In genomic region chr2:207531024-207531411, GRCh38 we compare ENCODE assay signal across 8 cellular contexts. TPM values are rescaled to one million over a fixed set of nuclear protein-coding genes. Genes with fewer than 3 reads are reported as not detected.
DNase-seq lines count a peak whose midpoint lies in the region; ATAC-seq and TF ChIP-seq lines count a peak whose summit lies in the region.

No MANE protein-coding gene starts in this region.

- H3K4me3 Mint-ChIP-seq in activated CD4-positive, alpha-beta T cell treated with anti-CD3 and anti-CD28 coated beads for 36 hours, result peak overlapping the region; percentile 98
- H3K4me3 Mint-ChIP-seq in naive thymus-derived CD8-positive, alpha-beta T cell, result peak overlapping the region; percentile 84 to 97 (median 90)

- no peaks in the 10 kb centered on the region for H3K27me3 Mint-ChIP-seq in activated CD4-positive, alpha-beta T cell treated with anti-CD3 and anti-CD28 coated beads for 36 hours
- peaks cover 0 to 4% (median 0%) of the 10 kb centered on the region in 5 donors for H3K27me3 Mint-ChIP-seq in naive thymus-derived CD8-positive, alpha-beta T cell

- H2AFZ ChIP-seq in PC-9, result peak overlapping the region; percentile 58; the same call in 1 of the 2 replicates

- H3K36me3 Mint-ChIP-seq in activated CD4-positive, alpha-beta T cell treated with anti-CD3 and anti-CD28 coated beads for 36 hours (ENCODE audit: low read depth), result peaks cover 28% of the 10 kb centered on the region
- peaks cover 0 to 2% (median 0%) of the 10 kb centered on the region in 3 donors for H3K36me3 Mint-ChIP-seq in naive thymus-derived CD8-positive, alpha-beta T cell

- intact Hi-C loops in activated CD4-positive, alpha-beta T cell treated with anti-CD3 and anti-CD28 coated beads for 36 hours (cut with DNase I, micrococcal nuclease), result loop anchor here (5.0 to 10.0 kb wide), 2 partner anchors 494 to 1444 kb away; partner anchors contain the start of genes INO80D (in 1 of the 2) and PLEKHM3 (in 1 of the 2)
- intact Hi-C loops in PC-9 (cut with micrococcal nuclease; ENCODE audit: unreplicated experiment), result no loop called here

- no peaks in the 10 kb centered on the region for H3K27me3 ChIP-seq in PC-9 (ENCODE audit: insufficient read depth, low read depth)

- CTCF ChIA-PET in activated CD4-positive, alpha-beta T cell treated with anti-CD3 and anti-CD28 coated beads for 36 hours (lab: Charles Lee), result interaction anchor here (0.8 to 3.1 kb wide), 7 partner anchors 9 to 509 kb away, joined by 3 to 9 read pairs (median 3); partner anchors contain the start of gene METTL21A
- CTCF ChIA-PET in PC-9 (lab: Charles Lee), result no interaction called here

- POLR2A ChIA-PET in activated CD4-positive, alpha-beta T cell treated with anti-CD3 and anti-CD28 coated beads for 36 hours (lab: Charles Lee), result interaction anchor here (0.7 to 2.9 kb wide), 7 partner anchors 17 to 732 kb away, joined by 3 to 27 read pairs (median 6); partner anchors contain the start of genes CCNYL1 and METTL21A
- POLR2A ChIA-PET in PC-9 (lab: Charles Lee; ENCODE audit: unreplicated experiment), result interaction anchor here (0.6 kb wide), 1 partner anchor 37 kb away, joined by 3 read pairs; no protein-coding TSS in a partner anchor
- POLR2A ChIA-PET in naive thymus-derived CD8-positive, alpha-beta T cell (lab: Charles Lee), result interaction anchor here (0.6 to 6.1 kb wide), 24 partner anchors 8 to 494 kb away, joined by 3 to 115 read pairs (median 5); partner anchors contain the start of genes CCNYL1, KLF7, METTL21A and PLEKHM3

- peak; percentile 4 for ATAC-seq in activated CD4-positive, alpha-beta T cell treated with anti-CD3 and anti-CD28 coated beads for 36 hours
- no peak for ATAC-seq in naive thymus-derived CD8-positive, alpha-beta T cell
- ATAC-seq in HG03039 (IDR thresholded peaks at IDR 0.05; ENCODE audit: unreplicated experiment) (no peak), HG02938 (IDR thresholded peaks at IDR 0.05; ENCODE audit: unreplicated experiment) (no peak), GM19452 (IDR thresholded peaks at IDR 0.05; ENCODE audit: unreplicated experiment) (no peak)

- no peaks in the 10 kb centered on the region for H3K36me3 ChIP-seq in PC-9 (ENCODE audit: low read depth)

- H3K9me3 Mint-ChIP-seq in activated CD4-positive, alpha-beta T cell treated with anti-CD3 and anti-CD28 coated beads for 36 hours (ENCODE audit: low read depth), result no peaks in the 10 kb centered on the region
- peaks cover 0 to 7% (median 0%) of the 10 kb centered on the region in 9 donors for H3K9me3 Mint-ChIP-seq in naive thymus-derived CD8-positive, alpha-beta T cell

- no peaks in the 10 kb centered on the region for H3K9me3 ChIP-seq in PC-9 (ENCODE audit: insufficient read depth, low read depth)

- H3K27ac Mint-ChIP-seq in activated CD4-positive, alpha-beta T cell treated with anti-CD3 and anti-CD28 coated beads for 36 hours, result peak overlapping the region; percentile 99
- H3K27ac Mint-ChIP-seq in naive thymus-derived CD8-positive, alpha-beta T cell, result peak overlapping the region; percentile 96 to 100 (median 98)

- H3F3A ChIP-seq in PC-9 (ENCODE audit: insufficient read depth, low read depth), result no peaks in the 10 kb centered on the region; the same call in 1 of the 2 replicates

- peak overlapping the region; percentile 71 for H3K27ac ChIP-seq in PC-9
- peak overlapping the region; percentile 90 to 99 for H3K27ac ChIP-seq in coronary artery

- DNase-seq in activated CD4-positive, alpha-beta T cell treated with anti-CD3 and anti-CD28 coated beads for 36 hours, result peak; percentile 66
- no peak for DNase-seq in activated CD4-positive, alpha-beta T cell treated with anti-CD3 and anti-CD28 coated beads, Interleukin-2, amount 50 U/mL, for 4 hours
- DNase-seq in PC-9, result no peak
- DNase-seq in coronary artery (ENCODE audit: low spot score), result no peak
- DNase-seq in naive thymus-derived CD8-positive, alpha-beta T cell, result no peak

- no peaks in the 10 kb centered on the region for H4K20me1 ChIP-seq in PC-9 (ENCODE audit: insufficient read depth)

- H3K79me2 ChIP-seq in PC-9 (ENCODE audit: low read depth), result peaks cover 59% of the 10 kb centered on the region

- H3K4me1 ChIP-seq in PC-9 (replicated peaks; ENCODE audit: insufficient read depth), result peaks cover 34% of the 10 kb centered on the region

- TF ChIP-seq CTCF in PC-9 (conservative IDR thresholded peaks at IDR 0.05), result no peak
- TF ChIP-seq CTCF in coronary artery (IDR thresholded peaks at IDR 0.05), result no peak

- H3K4me2 ChIP-seq in PC-9, result peak overlapping the region; percentile 93

- BruUV-seq in PC-9 (replicated peaks; lab: Mats Ljungman, UMichigan), result TSS peak; percentile 69

- H3K4me1 Mint-ChIP-seq in activated CD4-positive, alpha-beta T cell treated with anti-CD3 and anti-CD28 coated beads for 36 hours, result peaks cover 56% of the 10 kb centered on the region
- H3K4me1 Mint-ChIP-seq in naive thymus-derived CD8-positive, alpha-beta T cell, result peaks cover 25 to 73% (median 60%) of the 10 kb centered on the region in 4 donors

- H3K4me3 ChIP-seq in PC-9 (peak overlapping the region; percentile 84), coronary artery (peak overlapping the region; percentile 72)

- H3K9me2 ChIP-seq in PC-9 (ENCODE audit: insufficient read depth), result no peaks in the 10 kb centered on the region

RNA-seq across cellular contexts. Expression of gene CREB1, which starts 1.3 kb away (rescaled TPM):
- total RNA-seq in activated CD4-positive, alpha-beta T cell treated with anti-CD3 and anti-CD28 coated beads for 36 hours, result 100 to 1,000 TPM in 1 of 2 experiments, 10 to 100 TPM in 1; 85.4 to 136 TPM
- total RNA-seq in PC-9 (2021), result 36.1 and 42.2 TPM in 2 replicates
- total RNA-seq in naive thymus-derived CD8-positive, alpha-beta T cell, result 100 to 1,000 TPM; 135 to 149 TPM
- polyA plus RNA-seq in naive thymus-derived CD8-positive, alpha-beta T cell, result 10 to 100 TPM; 58.5 to 71.4 (median 63.3) TPM
